1 cellular context compared by ENCODE assay signal in genomic region chr2:152924722-152925121, GRCh38.
TF ChIP-seq lines count a peak whose summit lies in the region.

No MANE protein-coding gene starts in this region.

TF ChIP-seq in GM23338, 12 proteins besides CTCF, POLR2A, EP300 and RAD21 (continued from another document):
- no peak for TF ChIP-seq ZNF462 (CRISPR knock-in tag; IDR thresholded peaks at IDR 0.05)
- no peak for TF ChIP-seq EZH2phosphoT487 (IDR thresholded peaks at IDR 0.05; ENCODE audit: unreplicated experiment)
- TF ChIP-seq EZH2 (IDR thresholded peaks at IDR 0.05; ENCODE audit: low read depth, unreplicated experiment), result no peak
- no peak for TF ChIP-seq POLR2AphosphoS5 (IDR thresholded peaks at IDR 0.05; ENCODE audit: low read depth)
